Comparison of ENCODE assay signal across 12 cellular contexts in genomic region chr6:11392778-11393507, GRCh38.
DNase-seq lines count a peak whose midpoint lies in the region; ATAC-seq and TF ChIP-seq lines count a peak whose summit lies in the region.
"Had no signal": no experiment of that assay in that cellular context is flagged by ENCODE, and none has a peak within 500 bp of the region (broad histone marks: within the 10 kb centered on the region; RNA-seq: fewer than 3 reads in every experiment).

No MANE protein-coding gene starts in this region.

- WGBS in endodermal cell (ENCODE audit: insufficient coverage in 1 of 2, insufficient read length in 1 of 2), 2 experiments = 80 to 84% methylated on average over 11 of the region's 11 CpGs

- peaks cover 10% of the 10 kb centered on the region for H3K9me3 ChIP-seq in Caco-2
- peaks cover 15% of the 10 kb centered on the region for H3K9me3 ChIP-seq in endodermal cell (ENCODE audit: control insufficient read depth, low read length)
- H3K9me3 ChIP-seq in CD4-positive, alpha-beta T cell (ENCODE audit: control insufficient read depth, low read length) = no peaks in the 10 kb centered on the region

- H3K9me3 Mint-ChIP-seq in Caco-2 (ENCODE audit: unreplicated experiment) (peaks cover 34% of the 10 kb centered on the region), endodermal cell (peaks cover 4% of the 10 kb centered on the region), neural crest cell (peaks cover 21% of the 10 kb centered on the region)
- no peaks in the 10 kb centered on the region for H3K9me3 Mint-ChIP-seq in CD4-positive, alpha-beta T cell

- H3K27me3 Mint-ChIP-seq in Caco-2 (ENCODE audit: insufficient read depth, unreplicated experiment) (no peaks in the 10 kb centered on the region), endodermal cell (ENCODE audit: insufficient read depth) (peaks cover 3% of the 10 kb centered on the region), neural crest cell (ENCODE audit: low read depth) (no peaks in the 10 kb centered on the region)
- H3K27me3 Mint-ChIP-seq in CD4-positive, alpha-beta T cell = no peaks in the 10 kb centered on the region

- no peaks in the 10 kb centered on the region for H3K27me3 ChIP-seq in Caco-2 (replicated peaks; ENCODE audit: control insufficient read depth, insufficient read depth, low read length)
- H3K27me3 ChIP-seq in endodermal cell (ENCODE audit: control insufficient read depth, insufficient read depth, low read length, poor library complexity, severe bottlenecking) = no peaks in the 10 kb centered on the region
- no peaks in the 10 kb centered on the region for H3K27me3 ChIP-seq in CD4-positive, alpha-beta T cell (ENCODE audit: control insufficient read depth, insufficient read depth, low read length)

- DNase-seq in Caco-2 (peak; percentile 57 to 67), NCI-H2227 (lab: John Stamatoyannopoulos, UW; ENCODE audit: unreplicated experiment) (peak; percentile 15), endodermal cell (no peak), neural crest cell (ENCODE audit: low read depth, low spot score) (no peak), NCI-H1092 (lab: John Stamatoyannopoulos, UW) (no peak)
- DNase-seq in CD4-positive, alpha-beta T cell = no peak
- DNase-seq: activated CD8-positive, alpha-beta memory T cell treated with anti-CD3 and anti-CD28 coated beads, Interleukin-2, amount 50 U/mL, for 48 hours; kidney; stimulated activated CD4-positive, alpha-beta T cell treated with anti-CD3 and anti-CD28 coated beads, Interleukin-2, amount 100 ng/mL, for 24 hours had no signal

- peaks cover 58% of the 10 kb centered on the region for H3K4me1 ChIP-seq in Caco-2
- peaks cover 16% of the 10 kb centered on the region for H3K4me1 ChIP-seq in endodermal cell (ENCODE audit: control insufficient read depth, insufficient read depth, low read length)

- peaks cover 37% of the 10 kb centered on the region for H3K4me1 Mint-ChIP-seq in Caco-2 (ENCODE audit: low read depth, unreplicated experiment)
- peaks cover 22% of the 10 kb centered on the region for H3K4me1 Mint-ChIP-seq in endodermal cell
- peaks cover 15% of the 10 kb centered on the region for H3K4me1 Mint-ChIP-seq in neural crest cell
- no peaks in the 10 kb centered on the region for H3K4me1 Mint-ChIP-seq in CD4-positive, alpha-beta T cell (ENCODE audit: low read depth)

- no peak overlapping the region for H3K9ac ChIP-seq in endodermal cell (ENCODE audit: extremely low read depth, low read length, poor library complexity, severe bottlenecking)

- H3K36me3 ChIP-seq in Caco-2 (ENCODE audit: control insufficient read depth, insufficient read depth, low read length) (no peaks in the 10 kb centered on the region; the same call in 1 of the 2 replicates), endodermal cell (ENCODE audit: control insufficient read depth, insufficient read depth, low read length) (no peaks in the 10 kb centered on the region)

- no peak overlapping the region for H3K4me3 Mint-ChIP-seq in Caco-2 (ENCODE audit: unreplicated experiment)
- no peak overlapping the region for H3K4me3 Mint-ChIP-seq in endodermal cell
- H3K4me3 Mint-ChIP-seq in neural crest cell = no peak overlapping the region
- H3K4me3 Mint-ChIP-seq in CD4-positive, alpha-beta T cell = no peak overlapping the region

- intact Hi-C loops in Caco-2 (cut with micrococcal nuclease; ENCODE audit: unreplicated experiment) = loop anchor here (5.0 kb wide), 1 partner anchor 104 kb away; no protein-coding TSS in a partner anchor
- intact Hi-C loops in CD4-positive, alpha-beta T cell (cut with DNase I, micrococcal nuclease) = no loop called here

- H3K36me3 Mint-ChIP-seq in Caco-2 (ENCODE audit: insufficient read depth, unreplicated experiment) (peaks cover 9% of the 10 kb centered on the region), endodermal cell (ENCODE audit: low read depth) (no peaks in the 10 kb centered on the region), neural crest cell (ENCODE audit: low read depth) (no peaks in the 10 kb centered on the region)
- no peaks in the 10 kb centered on the region for H3K36me3 Mint-ChIP-seq in CD4-positive, alpha-beta T cell (ENCODE audit: low read depth)

- ATAC-seq in GM21825 (IDR thresholded peaks at IDR 0.05; ENCODE audit: unreplicated experiment) (no peak), HG03095 (IDR thresholded peaks at IDR 0.05; ENCODE audit: unreplicated experiment) (no peak)
- ATAC-seq in CD4-positive, alpha-beta T cell (ENCODE audit: poor library complexity) = no peak

- no TSS peak for BruUV-seq in Caco-2 (replicated peaks; lab: Mats Ljungman, UMichigan)

- POLR2A ChIA-PET in Caco-2 (lab: Charles Lee) = no interaction called here
- POLR2A ChIA-PET in CD4-positive, alpha-beta T cell (lab: Charles Lee) = no interaction called here

- H3K4me3 ChIP-seq in Caco-2 (ENCODE audit: low read depth, low read length) (no peak overlapping the region), endodermal cell (ENCODE audit: low read length) (peak overlapping the region; percentile 66)
- H3K4me3 ChIP-seq: coronary artery had no signal

- no peak for TF ChIP-seq CTCF in Caco-2 (IDR thresholded peaks at IDR 0.05; ENCODE audit: insufficient read depth in 1 of 2, low read depth in 1 of 2, low read length in 1 of 2, severe bottlenecking in 1 of 2, unreplicated experiment in 1 of 2)
- no peak for TF ChIP-seq CTCF in endodermal cell (conservative IDR thresholded peaks at IDR 0.05)
- no peak for TF ChIP-seq CTCF in neural crest cell (conservative IDR thresholded peaks at IDR 0.05)
- no peak for TF ChIP-seq CTCF in CD4-positive, alpha-beta T cell (IDR thresholded peaks at IDR 0.05)

- CTCF ChIA-PET in Caco-2 (lab: Charles Lee) = no interaction called here
- CTCF ChIA-PET in CD4-positive, alpha-beta T cell (lab: Charles Lee) = no interaction called here

- H3K27ac Mint-ChIP-seq in Caco-2 (ENCODE audit: unreplicated experiment) = peak overlapping the region; percentile 89
- peak overlapping the region; percentile 44 for H3K27ac Mint-ChIP-seq in endodermal cell
- peak overlapping the region; percentile 14 for H3K27ac Mint-ChIP-seq in neural crest cell (ENCODE audit: unreplicated experiment)
- no peak overlapping the region for H3K27ac Mint-ChIP-seq in CD4-positive, alpha-beta T cell

- H3K27ac ChIP-seq in endodermal cell (ENCODE audit: low read depth, low read length) = peak overlapping the region; percentile 11
- no peak overlapping the region for H3K27ac ChIP-seq in CD4-positive, alpha-beta T cell (ENCODE audit: low read depth, low read length)

Comparison
In these comparisons a context has a peak if more than half of its experiments do, and no peak if none do; other contexts are left out.
1. DNase-seq: peak in Caco-2 (2 of 2) and NCI-H2227 (single experiment); none in endodermal cell (single experiment), neural crest cell (single experiment), CD4-positive, alpha-beta T cell (0 of 10) and NCI-H1092 (single experiment).